14 cellular contexts compared by ENCODE assay signal in genomic region chr19:29524201-29524911, GRCh38. TPM values are rescaled to one million over a fixed set of nuclear protein-coding genes. Genes with fewer than 3 reads are reported as not detected.
DNase-seq lines count a peak whose midpoint lies in the region; ATAC-seq and TF ChIP-seq lines count a peak whose summit lies in the region.
"Had no signal": no experiment of that assay in that cellular context is flagged by ENCODE, and none has a peak within 500 bp of the region (broad histone marks: within the 10 kb centered on the region; RNA-seq: fewer than 3 reads in every experiment).

No MANE protein-coding gene starts in this region.

- TF ChIP-seq CTCF in GM23338 (conservative IDR thresholded peaks at IDR 0.05; ENCODE audit: low read depth in 2 of 2), result peak; percentile 48 to 68

- H3K4me3 ChIP-seq in GM23338, result peak overlapping the region; percentile 84
- H3K4me3 ChIP-seq in ectodermal cell (ENCODE audit: insufficient read depth, low read depth, low read length), result peak overlapping the region; percentile 26
- no peak overlapping the region for H3K4me3 ChIP-seq in naive thymus-derived CD4-positive, alpha-beta T cell (ENCODE audit: low read length)
- H3K4me3 ChIP-seq: colonic mucosa had no signal

- H3F3A ChIP-seq in GM23338 (replicated peaks; ENCODE audit: low read depth), result peaks cover 6% of the 10 kb centered on the region; the same call in 1 of the 2 replicates

- no peaks in the 10 kb centered on the region for H3K36me3 ChIP-seq in GM23338 (ENCODE audit: insufficient read depth)
- H3K36me3 ChIP-seq in ectodermal cell (ENCODE audit: control insufficient read depth, insufficient read depth, low read length), result no peaks in the 10 kb centered on the region
- no peaks in the 10 kb centered on the region for H3K36me3 ChIP-seq in naive thymus-derived CD4-positive, alpha-beta T cell (ENCODE audit: control insufficient read depth in 2 of 3, insufficient read depth in 3 of 3, low read length in 3 of 3)
- H3K36me3 ChIP-seq: colonic mucosa, transverse colon had no signal

- H4K20me1 ChIP-seq in GM23338 (replicated peaks; ENCODE audit: insufficient read depth), result no peaks in the 10 kb centered on the region

- H3K27ac Mint-ChIP-seq in GM23338, result no peak overlapping the region
- no peak overlapping the region for H3K27ac Mint-ChIP-seq in naive thymus-derived CD4-positive, alpha-beta T cell
- H3K27ac Mint-ChIP-seq: activated B cell treated with CpG ODN at 0.5 μM for 24 hours had no signal

- H3K27me3 ChIP-seq in GM23338 (ENCODE audit: insufficient read depth), result peaks cover 68% of the 10 kb centered on the region
- H3K27me3 ChIP-seq in ectodermal cell (ENCODE audit: control insufficient read depth, insufficient read depth, low read length, poor library complexity, severe bottlenecking), result peaks cover 67% of the 10 kb centered on the region
- peaks cover 4 to 14% of the 10 kb centered on the region in 2 donors for H3K27me3 ChIP-seq in naive thymus-derived CD4-positive, alpha-beta T cell (ENCODE audit: control insufficient read depth in 2 of 2, insufficient read depth in 2 of 2, low read length in 2 of 2)

- H3K4me1 ChIP-seq in GM23338 (ENCODE audit: insufficient read depth) (peaks cover 7% of the 10 kb centered on the region; the same call in 1 of the 2 replicates), ectodermal cell (ENCODE audit: control insufficient read depth, insufficient read depth, low read length) (peaks cover 14% of the 10 kb centered on the region)
- peaks cover 5 to 8% of the 10 kb centered on the region in 2 donors for H3K4me1 ChIP-seq in naive thymus-derived CD4-positive, alpha-beta T cell (ENCODE audit: control insufficient read depth in 2 of 2, insufficient read depth in 2 of 2, low read length in 2 of 2)

- peak overlapping the region; percentile 98 for H2AFZ ChIP-seq in GM23338

- DNase-seq in Ammon's horn (ENCODE audit: low spot score) (peak; percentile 67), GM23338 (ENCODE audit: low spot score) (peak; percentile 70), NCI-H1048 (lab: John Stamatoyannopoulos, UW) (no peak), Kasumi-1 (lab: John Stamatoyannopoulos, UW) (no peak), GM03348 (ENCODE audit: low spot score) (no peak)
- DNase-seq in naive thymus-derived CD4-positive, alpha-beta T cell, result no peak
- DNase-seq: activated B cell treated with CpG ODN at 0.5 μM for 24 hours, colonic mucosa, NCI-H510A treated with DMSO at 0.1 percent for 48 hours, SHP77, transverse colon had no signal

- H3K27me3 Mint-ChIP-seq in GM23338 (ENCODE audit: insufficient read depth, low read depth, poor library complexity), result peaks cover 61% of the 10 kb centered on the region
- peaks cover 50 to 75% (median 72%) of the 10 kb centered on the region in 5 donors for H3K27me3 Mint-ChIP-seq in naive thymus-derived CD4-positive, alpha-beta T cell

- H3K9me3 Mint-ChIP-seq in GM23338, result peaks cover under 1% of the 10 kb centered on the region
- peaks cover 0 to 5% (median 0%) of the 10 kb centered on the region in 11 donors for H3K9me3 Mint-ChIP-seq in naive thymus-derived CD4-positive, alpha-beta T cell
- H3K9me3 Mint-ChIP-seq: activated B cell treated with CpG ODN at 0.5 μM for 24 hours had no signal

- no peaks in the 10 kb centered on the region for H3K79me2 ChIP-seq in GM23338 (replicated peaks; ENCODE audit: insufficient read depth)

- POLR2A ChIA-PET in naive thymus-derived CD4-positive, alpha-beta T cell (lab: Charles Lee), result no interaction called here

- peaks cover 3% of the 10 kb centered on the region; the same call in 1 of the 3 replicates for H3K36me3 Mint-ChIP-seq in GM23338 (ENCODE audit: low read depth)
- peaks cover 0 to 5% (median 0%) of the 10 kb centered on the region in 5 donors for H3K36me3 Mint-ChIP-seq in naive thymus-derived CD4-positive, alpha-beta T cell

- H3K4me1 Mint-ChIP-seq in GM23338, result peaks cover 15% of the 10 kb centered on the region
- H3K4me1 Mint-ChIP-seq in naive thymus-derived CD4-positive, alpha-beta T cell, result peaks cover 16 to 32% (median 21%) of the 10 kb centered on the region in 7 donors

- intact Hi-C loops in naive thymus-derived CD4-positive, alpha-beta T cell (cut with micrococcal nuclease), result loop anchor here in 1 of 2 donors (10.0 kb wide), 1 partner anchor 190 kb away; the partner anchor contains the start of gene C19orf12

- H3K4me3 Mint-ChIP-seq in GM23338, result peak overlapping the region; percentile 76
- peak overlapping the region in 8 of 10 donors; percentile 14 to 87 (median 49) for H3K4me3 Mint-ChIP-seq in naive thymus-derived CD4-positive, alpha-beta T cell
- H3K4me3 Mint-ChIP-seq: activated B cell treated with CpG ODN at 0.5 μM for 24 hours had no signal

- ATAC-seq in GM23338 (peak; percentile 17), GM18505 (IDR thresholded peaks at IDR 0.05; ENCODE audit: unreplicated experiment) (no peak)
- no peak for ATAC-seq in naive thymus-derived CD4-positive, alpha-beta T cell

- H3K4me2 ChIP-seq in GM23338, result peak overlapping the region; percentile 93

- no peak for TF ChIP-seq POLR2A in GM18505 (IDR thresholded peaks at IDR 0.05; ENCODE audit: borderline replicate concordance, extremely low read depth, insufficient read depth, insufficient read length)

- no peaks in the 10 kb centered on the region for H3K9me3 ChIP-seq in ectodermal cell (ENCODE audit: control insufficient read depth, low read length)
- no peaks in the 10 kb centered on the region for H3K9me3 ChIP-seq in naive thymus-derived CD4-positive, alpha-beta T cell (ENCODE audit: control insufficient read depth in 2 of 3, low read length in 3 of 3)
- H3K9me3 ChIP-seq: colonic mucosa, transverse colon had no signal

- 3 to 4% methylated on average over 14 of the region's 14 CpGs for WGBS in ectodermal cell, 2 experiments

- H3K27ac ChIP-seq in GM23338 (ENCODE audit: low read depth) (no peak overlapping the region), ectodermal cell (ENCODE audit: insufficient read depth, low read depth, low read length, poor library complexity, severe bottlenecking) (no peak overlapping the region)
- H3K27ac ChIP-seq in naive thymus-derived CD4-positive, alpha-beta T cell (ENCODE audit: low read depth, low read length), result no peak overlapping the region
- H3K27ac ChIP-seq: colonic mucosa, transverse colon had no signal

- CTCF ChIA-PET in naive thymus-derived CD4-positive, alpha-beta T cell (lab: Charles Lee), result no interaction called here

- H3K9me2 ChIP-seq in GM23338 (ENCODE audit: insufficient read depth), result no peaks in the 10 kb centered on the region

TF ChIP-seq in GM23338, 12 proteins besides CTCF, POLR2A, EP300 and RAD21:
- TF ChIP-seq NANOG (IDR thresholded peaks at IDR 0.05; ENCODE audit: borderline replicate concordance) (no peak), ETS1 (IDR thresholded peaks at IDR 0.05) (no peak), EZH2 (IDR thresholded peaks at IDR 0.05; ENCODE audit: low read depth, unreplicated experiment) (peak; percentile 37), ZNF114 (CRISPR knock-in tag; IDR thresholded peaks at IDR 0.05) (no peak)

RNA-seq across cellular contexts. Expression of gene VSTM2B, which starts 1.4 kb away (rescaled TPM):
- total RNA-seq in GM23338 (2014; rRNA removed; shearing (Covaris generic)), result 0.54 and 1.8 TPM in 2 replicates
- polyA plus RNA-seq in GM23338 (2016; fragmentation: Nextera tagmentation; extraction: Ambion mirVana), result 1.2 and 1.8 TPM in 2 replicates
- 1.2 TPM for polyA plus RNA-seq in ectodermal cell (2013, experiment 1 of 4)
- polyA plus RNA-seq in ectodermal cell (2013, experiment 2 of 4), result 1.0 TPM
- polyA plus RNA-seq in ectodermal cell (2013, experiment 3 of 4), result 2.2 TPM
- 1.5 TPM for polyA plus RNA-seq in ectodermal cell (2013, experiment 4 of 4)
- under 1 TPM in 1 of 5 experiments, not detected in 4; 0.24 TPM for total RNA-seq in naive thymus-derived CD4-positive, alpha-beta T cell
- polyA plus RNA-seq in naive thymus-derived CD4-positive, alpha-beta T cell, result not detected
- total RNA-seq: activated B cell treated with CpG ODN at 0.5 μM for 24 hours, colonic mucosa, LHCN-M2, transverse colon had no signal

Comparison
In these comparisons a context has a peak if more than half of its experiments do, and no peak if none do; other contexts are left out.
1. DNase-seq: peak in Ammon's horn (single experiment) and GM23338 (single experiment); none in naive thymus-derived CD4-positive, alpha-beta T cell (0 of 9), NCI-H1048 (single experiment), Kasumi-1 (0 of 2) and GM03348 (single experiment).